14 cellular contexts compared by ENCODE assay signal in the genomic region with DNA sequence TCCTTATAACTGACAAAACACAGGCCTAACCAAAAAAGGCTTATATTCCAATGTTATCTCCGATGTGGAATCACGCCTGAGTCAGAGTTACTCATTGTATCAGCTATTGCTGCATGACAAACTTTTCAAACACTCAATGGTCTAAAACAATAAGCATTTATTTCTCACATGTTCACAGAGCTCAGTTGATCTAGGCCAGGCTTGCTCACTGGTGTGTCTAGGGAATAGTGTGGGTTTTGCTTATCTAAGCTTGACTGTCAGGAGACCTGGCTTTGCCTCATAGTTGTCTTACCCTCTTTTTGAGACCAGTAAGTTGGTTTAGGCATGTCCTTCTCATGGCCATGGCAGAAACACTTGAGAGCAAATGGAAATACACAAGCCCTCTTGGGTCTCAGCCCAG.
DNase-seq lines count a peak whose midpoint lies in the region; ATAC-seq, FAIRE-seq and TF ChIP-seq lines count a peak whose summit lies in the region.
"Had no signal": no experiment of that assay in that cellular context is flagged by ENCODE, and none has a peak within 500 bp of the region (broad histone marks: within the 10 kb centered on the region; RNA-seq: fewer than 3 reads in every experiment).

No MANE protein-coding gene starts in this region.

- H3K27ac ChIP-seq in right atrium auricular region, result no peak overlapping the region

- TF ChIP-seq CTCF in right atrium auricular region (IDR thresholded peaks at IDR 0.05) (no peak), fibroblast of villous mesenchyme (IDR thresholded peaks at IDR 0.05; ENCODE audit: insufficient read depth, low read depth, low read length) (no peak)

- intact Hi-C loops in Right ventricle myocardium superior (cut with DNase I), result no loop called here

- peak; percentile 64 for ATAC-seq in Right ventricle myocardium superior (ENCODE audit: poor library complexity)

- FAIRE-seq in urothelium cell line (lab: Jason Lieb, UNC), result no peak

- DNase-seq in Right ventricle myocardium superior, result no peak
- DNase-seq in right atrium auricular region (ENCODE audit: low spot score), result no peak
- DNase-seq in amniotic epithelial cell (ENCODE audit: low read depth), result peak; percentile 87
- peak; percentile 24 for DNase-seq in fibroblast of villous mesenchyme (ENCODE audit: low read depth)
- DNase-seq in urothelium cell line (ENCODE audit: low spot score), result peak; percentile 9
- DNase-seq in LoVo (ENCODE audit: low spot score), result no peak
- no peak for DNase-seq in NCI-H345 (lab: John Stamatoyannopoulos, UW)
- no peak for DNase-seq in activated T-cell treated with anti-CD3 and anti-CD28 coated beads for 4 hours
- DNase-seq: ACHN; activated CD4-positive, alpha-beta T cell treated with anti-CD3 and anti-CD28 coated beads for 48 hours; effector CD4-positive, alpha-beta T cell; GDM1; H9; Kasumi-1 had no signal

- peaks cover 0 to 16% of the 10 kb centered on the region in 2 donors for H3K4me1 ChIP-seq in right atrium auricular region

- H3K4me3 ChIP-seq in right atrium auricular region, result no peak overlapping the region
- no peak overlapping the region for H3K4me3 ChIP-seq in fibroblast of villous mesenchyme (ENCODE audit: low read depth, low read length)

- no peaks in the 10 kb centered on the region for H3K27me3 ChIP-seq in right atrium auricular region

- no peaks in the 10 kb centered on the region for H3K9me3 ChIP-seq in right atrium auricular region

- no peaks in the 10 kb centered on the region for H3K36me3 ChIP-seq in right atrium auricular region

Comparison
In these comparisons a context has a peak if more than half of its experiments do, and no peak if none do; other contexts are left out.
1. DNase-seq: peak in amniotic epithelial cell (single experiment), fibroblast of villous mesenchyme (single experiment) and urothelium cell line (single experiment); none in Right ventricle myocardium superior (single experiment), right atrium auricular region (single experiment), LoVo (single experiment), NCI-H345 (single experiment) and activated T-cell treated with anti-CD3 and anti-CD28 coated beads for 4 hours (single experiment).